In the genomic region with DNA sequence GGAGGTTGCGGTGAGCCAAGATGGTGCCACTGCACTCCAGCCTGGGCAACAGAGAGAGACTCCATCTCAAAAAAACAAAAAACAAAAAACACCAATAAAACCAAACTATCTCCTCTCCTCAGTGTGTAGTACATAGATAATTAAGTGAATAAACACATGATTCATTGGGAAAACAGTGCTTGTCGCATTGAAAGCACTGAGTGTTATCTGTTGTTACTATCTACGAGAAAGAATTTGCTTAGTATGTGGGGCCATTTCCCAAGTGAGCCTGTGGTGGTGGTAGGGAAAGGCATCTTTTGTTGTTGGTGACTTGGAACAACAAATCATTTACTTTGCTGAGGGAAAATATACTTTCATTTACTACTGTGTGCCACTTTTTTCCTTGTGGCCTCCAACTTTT, we compare ENCODE assay signal across 14 cellular contexts.
DNase-seq lines count a peak whose midpoint lies in the region; ATAC-seq and TF ChIP-seq lines count a peak whose summit lies in the region.
"Had no signal": no experiment of that assay in that cellular context is flagged by ENCODE, and none has a peak within 500 bp of the region (broad histone marks: within the 10 kb centered on the region; RNA-seq: fewer than 3 reads in every experiment).

No MANE protein-coding gene starts in this region.

- H3K4me3 Mint-ChIP-seq in stimulated activated memory B cell treated with anti-CD40 and anti-IgM and Interleukin-4, amounts not matched to agents 10 μg/mL and 1 μg/mL and 100 μg/mL, for 72 hours, result no peak overlapping the region
- H3K4me3 Mint-ChIP-seq: activated naive CD4-positive, alpha-beta T cell treated with anti-CD3 and anti-CD28 coated beads, Interleukin-2, amount 50 U/mL, for 24 hours had no signal

- H3K36me3 ChIP-seq in WERI-Rb-1, result peaks cover 30% of the 10 kb centered on the region

- no peaks in the 10 kb centered on the region for H3K27me3 ChIP-seq in WERI-Rb-1 (ENCODE audit: insufficient read depth, low read depth, severe bottlenecking)
- H3K27me3 ChIP-seq: esophagus squamous epithelium had no signal

- H3K36me3 Mint-ChIP-seq in stimulated activated memory B cell treated with anti-CD40 and anti-IgM and Interleukin-4, amounts not matched to agents 10 μg/mL and 1 μg/mL and 100 μg/mL, for 72 hours, result peaks cover 38% of the 10 kb centered on the region

- no peaks in the 10 kb centered on the region for H3K9me3 ChIP-seq in WERI-Rb-1 (ENCODE audit: severe bottlenecking)
- H3K9me3 ChIP-seq: esophagus squamous epithelium, mucosa of descending colon had no signal

- no peaks in the 10 kb centered on the region for H3K27me3 Mint-ChIP-seq in stimulated activated memory B cell treated with anti-CD40 and anti-IgM and Interleukin-4, amounts not matched to agents 10 μg/mL and 1 μg/mL and 100 μg/mL, for 72 hours
- H3K27me3 Mint-ChIP-seq: activated naive CD4-positive, alpha-beta T cell treated with anti-CD3 and anti-CD28 coated beads, Interleukin-2, amount 50 U/mL, for 24 hours had no signal

- H3K4me3 ChIP-seq in coronary artery, result no peak overlapping the region
- no peak overlapping the region for H3K4me3 ChIP-seq in WERI-Rb-1 (ENCODE audit: low read depth, low read length)
- H3K4me3 ChIP-seq: esophagus squamous epithelium, mucosa of descending colon had no signal

- H3K27ac Mint-ChIP-seq in stimulated activated memory B cell treated with anti-CD40 and anti-IgM and Interleukin-4, amounts not matched to agents 10 μg/mL and 1 μg/mL and 100 μg/mL, for 72 hours, result no peak overlapping the region
- H3K27ac Mint-ChIP-seq: activated naive CD4-positive, alpha-beta T cell treated with anti-CD3 and anti-CD28 coated beads, Interleukin-2, amount 50 U/mL, for 24 hours had no signal

- no peak for ATAC-seq in stimulated activated memory B cell treated with anti-CD40 and anti-IgM and Interleukin-4, amounts not matched to agents 10 μg/mL and 1 μg/mL and 100 μg/mL, for 72 hours
- no peak for ATAC-seq in GM19397 (IDR thresholded peaks at IDR 0.05; ENCODE audit: unreplicated experiment)
- ATAC-seq: mucosa of descending colon had no signal

- H3K4me1 Mint-ChIP-seq in stimulated activated memory B cell treated with anti-CD40 and anti-IgM and Interleukin-4, amounts not matched to agents 10 μg/mL and 1 μg/mL and 100 μg/mL, for 72 hours, result peaks cover 11% of the 10 kb centered on the region

- no peak for TF ChIP-seq CTCF in coronary artery (IDR thresholded peaks at IDR 0.05)
- no peak for TF ChIP-seq CTCF in WERI-Rb-1 (IDR thresholded peaks at IDR 0.05; ENCODE audit: low read depth, low read length)

- DNase-seq in AG08396 (ENCODE audit: low spot score), result peak; percentile 44
- DNase-seq in HuH-7.5 (ENCODE audit: low spot score), result peak; percentile 6
- DNase-seq in astrocyte of the hippocampus (ENCODE audit: low read depth, low spot score), result peak; percentile 73
- DNase-seq in kidney glomerular epithelial cell (lab: John Stamatoyannopoulos, UW), result peak; percentile 56
- no peak for DNase-seq in coronary artery (ENCODE audit: low spot score)
- DNase-seq in WERI-Rb-1, result no peak
- DNase-seq: esophagus squamous epithelium; GDM1; mucosa of descending colon; posterior cingulate gyrus; stimulated activated CD4-positive, alpha-beta T cell treated with anti-CD3 and anti-CD28 coated beads, Interleukin-2, amount 100 ng/mL, for 24 hours had no signal

- no peaks in the 10 kb centered on the region for H3K9me3 Mint-ChIP-seq in stimulated activated memory B cell treated with anti-CD40 and anti-IgM and Interleukin-4, amounts not matched to agents 10 μg/mL and 1 μg/mL and 100 μg/mL, for 72 hours
- H3K9me3 Mint-ChIP-seq: activated naive CD4-positive, alpha-beta T cell treated with anti-CD3 and anti-CD28 coated beads, Interleukin-2, amount 50 U/mL, for 24 hours had no signal

- H3K27ac ChIP-seq in coronary artery, result no peak overlapping the region
- no peak overlapping the region for H3K27ac ChIP-seq in WERI-Rb-1
- H3K27ac ChIP-seq: esophagus squamous epithelium had no signal

Comparison
In these comparisons a context has a peak if more than half of its experiments do, and no peak if none do; other contexts are left out.
1. DNase-seq: peak in AG08396 (single experiment), HuH-7.5 (single experiment), astrocyte of the hippocampus (single experiment) and kidney glomerular epithelial cell (single experiment); none in coronary artery (single experiment) and WERI-Rb-1 (single experiment).